Comparison of ENCODE assay signal across 12 cellular contexts in genomic region chr3:98893740-98894139, GRCh38. TPM values are rescaled to one million over a fixed set of nuclear protein-coding genes. Genes with fewer than 3 reads are reported as not detected.
DNase-seq lines count a peak whose midpoint lies in the region; ATAC-seq lines count a peak whose summit lies in the region.
"Had no signal": no experiment of that assay in that cellular context is flagged by ENCODE, and none has a peak within 500 bp of the region (broad histone marks: within the 10 kb centered on the region; RNA-seq: fewer than 3 reads in every experiment).

No MANE protein-coding gene starts in this region.

- no peaks in the 10 kb centered on the region for H3K27me3 Mint-ChIP-seq in stimulated activated naive B cell treated with anti-CD40 and anti-IgM and Interleukin-4, amounts not matched to agents 10 μg/mL and 1 μg/mL and 100 μg/mL, for 72 hours

- H3K9me3 Mint-ChIP-seq in stimulated activated naive B cell treated with anti-CD40 and anti-IgM and Interleukin-4, amounts not matched to agents 10 μg/mL and 1 μg/mL and 100 μg/mL, for 72 hours: no peaks in the 10 kb centered on the region
- H3K9me3 Mint-ChIP-seq: natural killer cell had no signal

- H3K4me3 Mint-ChIP-seq in stimulated activated naive B cell treated with anti-CD40 and anti-IgM and Interleukin-4, amounts not matched to agents 10 μg/mL and 1 μg/mL and 100 μg/mL, for 72 hours: no peak overlapping the region
- H3K4me3 Mint-ChIP-seq: natural killer cell had no signal

- H3K36me3 Mint-ChIP-seq in stimulated activated naive B cell treated with anti-CD40 and anti-IgM and Interleukin-4, amounts not matched to agents 10 μg/mL and 1 μg/mL and 100 μg/mL, for 72 hours: no peaks in the 10 kb centered on the region
- H3K36me3 Mint-ChIP-seq: natural killer cell had no signal

- no peak overlapping the region for H3K27ac Mint-ChIP-seq in stimulated activated naive B cell treated with anti-CD40 and anti-IgM and Interleukin-4, amounts not matched to agents 10 μg/mL and 1 μg/mL and 100 μg/mL, for 72 hours
- H3K27ac Mint-ChIP-seq: natural killer cell had no signal

- DNase-seq in AG20443 (ENCODE audit: low spot score) (peak; percentile 19), Kasumi-1 (lab: John Stamatoyannopoulos, UW) (peak; percentile 4 to 31), amniotic epithelial cell (ENCODE audit: low read depth) (peak; percentile 67), islet precursor cell (peak; percentile 52), G401 (ENCODE audit: low spot score) (no peak), amygdala (lab: John Stamatoyannopoulos, UW) (no peak)
- DNase-seq in stimulated activated naive B cell treated with anti-CD40 and anti-IgM and Interleukin-4, amounts not matched to agents 10 μg/mL and 1 μg/mL and 100 μg/mL, for 72 hours: no peak
- DNase-seq: activated CD8-positive, alpha-beta memory T cell treated with anti-CD3 and anti-CD28 coated beads, Interleukin-2, amount 50 U/mL, for 4 hours; amniotic stem cell; natural killer cell; transverse colon had no signal

- in situ Hi-C loops in G401 (cut with HindIII; ENCODE audit: low sequenced_read_pairs): no loop called here

- H3K4me1 Mint-ChIP-seq in stimulated activated naive B cell treated with anti-CD40 and anti-IgM and Interleukin-4, amounts not matched to agents 10 μg/mL and 1 μg/mL and 100 μg/mL, for 72 hours: no peaks in the 10 kb centered on the region
- H3K4me1 Mint-ChIP-seq: natural killer cell had no signal

- no peak for ATAC-seq in HG03457 (IDR thresholded peaks at IDR 0.05; ENCODE audit: unreplicated experiment)
- no peak for ATAC-seq in stimulated activated naive B cell treated with anti-CD40 and anti-IgM and Interleukin-4, amounts not matched to agents 10 μg/mL and 1 μg/mL and 100 μg/mL, for 72 hours (replicated peaks)
- ATAC-seq: natural killer cell had no signal

RNA-seq across cellular contexts. Expression of gene DCBLD2, which starts 7.8 kb away (rescaled TPM):
- 0.20 and 0.86 TPM in 2 replicates for total RNA-seq in G401 (2014; rRNA removed; shearing (Covaris generic))

Comparison
In these comparisons a context has a peak if more than half of its experiments do, and no peak if none do; other contexts are left out.
1. DNase-seq: peak in AG20443 (single experiment), Kasumi-1 (2 of 2), amniotic epithelial cell (single experiment) and islet precursor cell (single experiment); none in G401 (single experiment), amygdala (0 of 56) and stimulated activated naive B cell treated with anti-CD40 and anti-IgM and Interleukin-4, amounts not matched to agents 10 μg/mL and 1 μg/mL and 100 μg/mL, for 72 hours (single experiment).